ENCODE assay signal across 1 cellular context in genomic region chr12:100437038-100437841, GRCh38.
TF ChIP-seq lines count a peak whose summit lies in the region.

No MANE protein-coding gene starts in this region.

TF ChIP-seq in HepG2, 621 proteins besides CTCF, POLR2A, EP300 and RAD21 (continued from another document and continues in another):
- TF ChIP-seq HBP1 (CRISPR knock-in tag; IDR thresholded peaks at IDR 0.05; ENCODE audit: low read depth) (peak; percentile 22; the same call in 1 of the 2 replicates), REST (IDR thresholded peaks at IDR 0.05; ENCODE audit: borderline replicate concordance in 1 of 2, low read depth in 1 of 2, low read length in 2 of 2) (peak in 1 of 2 experiments; percentile 82; a peak in 2 of 4 replicates), ZNF777 (CRISPR knock-in tag; IDR thresholded peaks at IDR 0.05) (no peak), ATAD3A (CRISPR knock-in tag; IDR thresholded peaks at IDR 0.05) (no peak), ZNF570 (CRISPR knock-in tag; IDR thresholded peaks at IDR 0.05; ENCODE audit: borderline replicate concordance) (no peak), RNF219 (CRISPR knock-in tag; IDR thresholded peaks at IDR 0.05) (peak; percentile 94), JARID2 (CRISPR knock-in tag; IDR thresholded peaks at IDR 0.05; ENCODE audit: insufficient replicate concordance) (no peak), YY1 (IDR thresholded peaks at IDR 0.05; ENCODE audit: insufficient read depth, insufficient replicate concordance, low read depth, low read length) (no peak), ZNF264 (CRISPR knock-in tag; IDR thresholded peaks at IDR 0.05) (peak; percentile 93), DR1 (CRISPR knock-in tag; IDR thresholded peaks at IDR 0.05) (no peak), ERF (CRISPR knock-in tag; IDR thresholded peaks at IDR 0.05) (peak; percentile 93), ZXDC (CRISPR knock-in tag; IDR thresholded peaks at IDR 0.05) (no peak), ZNF569 (CRISPR knock-in tag; IDR thresholded peaks at IDR 0.05; ENCODE audit: borderline replicate concordance) (peak; percentile 42; the same call in 1 of the 2 replicates), ZNF660 (CRISPR knock-in tag; IDR thresholded peaks at IDR 0.05; ENCODE audit: borderline replicate concordance, low read depth) (no peak), AHR (CRISPR knock-in tag; IDR thresholded peaks at IDR 0.05) (no peak), RERE (CRISPR knock-in tag; IDR thresholded peaks at IDR 0.05; ENCODE audit: low read depth) (peak; percentile 95), ZNF296 (CRISPR knock-in tag; conservative IDR thresholded peaks at IDR 0.05) (no peak), NCOA2 (CRISPR knock-in tag; IDR thresholded peaks at IDR 0.05) (peak; percentile 99), DRAP1 (CRISPR knock-in tag; IDR thresholded peaks at IDR 0.05) (peak; percentile 35), DMTF1 (CRISPR knock-in tag; IDR thresholded peaks at IDR 0.05) (no peak), ZNF331 (CRISPR knock-in tag; IDR thresholded peaks at IDR 0.05) (peak; percentile 91), FOSL2 (CRISPR knock-in tag; IDR thresholded peaks at IDR 0.05) (peak; percentile 89), HNRNPUL1 (IDR thresholded peaks at IDR 0.05; ENCODE audit: low read depth, low read length) (no peak), ZFP1 (CRISPR knock-in tag; IDR thresholded peaks at IDR 0.05) (peak; percentile 96), SCMH1 (CRISPR knock-in tag; IDR thresholded peaks at IDR 0.05; ENCODE audit: borderline replicate concordance) (no peak), BCL3 (CRISPR knock-in tag; IDR thresholded peaks at IDR 0.05) (no peak), PHB2 (IDR thresholded peaks at IDR 0.05; ENCODE audit: partially characterized antibody) (no peak), ZNF562 (CRISPR knock-in tag; IDR thresholded peaks at IDR 0.05; ENCODE audit: borderline replicate concordance) (no peak), U2AF2 (IDR thresholded peaks at IDR 0.05; ENCODE audit: low read depth, low read length) (no peak), ZBTB14 (CRISPR knock-in tag; IDR thresholded peaks at IDR 0.05) (no peak), ATM (IDR thresholded peaks at IDR 0.05; ENCODE audit: borderline replicate concordance) (no peak), MTF2 (CRISPR knock-in tag; IDR thresholded peaks at IDR 0.05; ENCODE audit: borderline replicate concordance) (no peak), MYC (CRISPR knock-in tag; IDR thresholded peaks at IDR 0.05; ENCODE audit: borderline replicate concordance) (no peak), TFDP1 (CRISPR knock-in tag; IDR thresholded peaks at IDR 0.05; ENCODE audit: borderline replicate concordance) (no peak), ZNF749 (CRISPR knock-in tag; IDR thresholded peaks at IDR 0.05; ENCODE audit: borderline replicate concordance) (no peak; the same call in 1 of the 2 replicates), MIER3 (CRISPR knock-in tag; IDR thresholded peaks at IDR 0.05; ENCODE audit: borderline replicate concordance) (peak; percentile 90; the same call in 1 of the 2 replicates)
